ENCODE assay signal across 17 cellular contexts in the genomic region with DNA sequence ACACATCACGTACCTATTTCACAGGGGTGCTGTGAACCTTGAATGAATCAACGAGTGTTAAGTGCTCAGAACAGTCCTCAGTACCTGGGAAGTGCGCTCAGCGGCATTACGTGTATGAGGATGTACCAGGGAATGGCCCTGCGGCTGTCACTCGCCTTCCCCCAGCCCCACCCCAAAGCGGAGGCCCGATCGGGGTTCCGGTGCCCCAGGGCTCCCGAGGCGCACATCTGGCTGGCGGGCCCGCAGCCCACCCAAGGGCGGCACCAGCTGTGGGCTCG. TPM values are rescaled to one million over a fixed set of nuclear protein-coding genes. Genes with fewer than 3 reads are reported as not detected.
DNase-seq lines count a peak whose midpoint lies in the region; ATAC-seq, FAIRE-seq and TF ChIP-seq lines count a peak whose summit lies in the region.
"Had no signal": no experiment of that assay in that cellular context is flagged by ENCODE, and none has a peak within 500 bp of the region (broad histone marks: within the 10 kb centered on the region; RNA-seq: fewer than 3 reads in every experiment).

No MANE protein-coding gene starts in this region.

- H3K27ac ChIP-seq in heart left ventricle, result peak overlapping the region; percentile 35 to 89 (median 74)
- peak overlapping the region; percentile 98 for H3K27ac ChIP-seq in hepatocyte
- no peak overlapping the region for H3K27ac ChIP-seq in neuronal stem cell (replicated peaks; ENCODE audit: low read length)
- peak overlapping the region; percentile 53 for H3K27ac ChIP-seq in urinary bladder (ENCODE audit: low read depth)
- H3K27ac ChIP-seq in GM23248, result no peak overlapping the region
- H3K27ac ChIP-seq in kidney (ENCODE audit: low read depth in 2 of 2, low read length in 2 of 2), result no peak overlapping the region

- peaks cover 25% of the 10 kb centered on the region for H3K79me1 ChIP-seq in neuronal stem cell (ENCODE audit: low read depth, low read length)

- H3K9me3 ChIP-seq in heart left ventricle (no peaks in the 10 kb centered on the region), hepatocyte (ENCODE audit: low read depth) (no peaks in the 10 kb centered on the region), neuronal stem cell (replicated peaks in 1 of 2; ENCODE audit: control insufficient read depth in 2 of 2, insufficient read depth in 1 of 2, low read depth in 1 of 2, low read length in 2 of 2) (no peaks in the 10 kb centered on the region), GM23248 (ENCODE audit: low read depth) (no peaks in the 10 kb centered on the region), kidney (ENCODE audit: control insufficient read depth in 1 of 2, low read length in 2 of 2) (no peaks in the 10 kb centered on the region)

- H2BK120ac ChIP-seq in neuronal stem cell (ENCODE audit: low read depth, low read length), result no peak overlapping the region

- DNase-seq in heart left ventricle, result no peak
- no peak for DNase-seq in cardiac septum (ENCODE audit: low spot score)
- no peak for DNase-seq in hepatocyte (ENCODE audit: low spot score)
- DNase-seq in neuronal stem cell (ENCODE audit: low spot score), result no peak
- no peak for DNase-seq in GM23248
- DNase-seq in sciatic nerve (ENCODE audit: low spot score), result no peak
- no peak for DNase-seq in kidney
- DNase-seq: activated naive CD4-positive, alpha-beta T cell treated with anti-CD3 and anti-CD28 coated beads, Interleukin-2, amount 10 ng/mL, durations not matched to agents 7 days and 5 days; CD8-positive, alpha-beta T cell; EL; KG1; NCI-H1436; NCI-H524; stimulated activated CD4-positive, alpha-beta T cell treated with anti-CD3 and anti-CD28 coated beads, Interleukin-4, amount 100 ng/mL, for 24 hours had no signal

- H2BK5ac ChIP-seq in neuronal stem cell (ENCODE audit: low read length), result peak overlapping the region; percentile 68

- intact Hi-C loops in heart left ventricle (cut with DNase I) (loop anchor here in 1 of 10 donors (2.0 kb wide), 1 partner anchor 15 kb away; no protein-coding TSS in a partner anchor), cardiac septum (cut with DNase I) (no loop called here), sciatic nerve (cut with DNase I) (no loop called here), kidney (cut with DNase I) (no loop called here)

- in situ Hi-C loops in GM23248 (cut with MboI), result no loop called here

- no peak overlapping the region for H3K4ac ChIP-seq in neuronal stem cell (ENCODE audit: low read length)

- H4K91ac ChIP-seq in neuronal stem cell (ENCODE audit: low read depth, low read length, poor library complexity), result no peak overlapping the region

- ATAC-seq in heart left ventricle, result no peak
- ATAC-seq in sciatic nerve, result no peak
- ATAC-seq: CD8-positive, alpha-beta T cell had no signal

- H3K4me3 ChIP-seq in heart left ventricle (peak overlapping the region in 10 of 12 donors; percentile 21 to 51 (median 42)), hepatocyte (no peak overlapping the region), neuronal stem cell (ENCODE audit: low read length in 2 of 2) (peak overlapping the region in 1 of 2 donors; percentile 61), urinary bladder (ENCODE audit: low read depth, low read length) (peak overlapping the region; percentile 22), GM23248 (no peak overlapping the region), kidney (ENCODE audit: low read length in 2 of 2) (no peak overlapping the region)

- FAIRE-seq in kidney (lab: Jason Lieb, UNC), result no peak
- FAIRE-seq: A204.1, GM12892 had no signal

- WGBS in heart left ventricle, 4 donors, result 36 to 72% (median 43%) methylated on average over 5 to 17 of the region's 17 CpGs
- WGBS in hepatocyte (ENCODE audit: low lambda C conversion rate, missing lambda C conversion rate), result 30% methylated on average over 16 of the region's 17 CpGs
- no CpG with 5 or more reads among the region's 17 CpGs for WGBS in neuronal stem cell (ENCODE audit: extremely low coverage in 2 of 2, insufficient read length in 2 of 2, insufficient replicate concordance in 1 of 2), 2 donors
- WGBS in urinary bladder, result 35% methylated on average over 17 of the region's 17 CpGs
- WGBS in GM23248 (ENCODE audit: low coverage in 1 of 2, low lambda C conversion rate in 2 of 2, missing lambda C conversion rate in 2 of 2), 2 experiments, result 44 to 53% methylated on average over 15 to 17 of the region's 17 CpGs

- H2BK12ac ChIP-seq in neuronal stem cell (ENCODE audit: low read length), result peak overlapping the region; percentile 17

- H2AK5ac ChIP-seq in neuronal stem cell (ENCODE audit: low read depth, low read length), result no peak overlapping the region

- no peak overlapping the region for H3K14ac ChIP-seq in neuronal stem cell (ENCODE audit: low read length)

- H2AFZ ChIP-seq in hepatocyte (no peak overlapping the region), neuronal stem cell (ENCODE audit: low read length) (no peak overlapping the region), GM23248 (no peak overlapping the region)

- peak overlapping the region; percentile 74 for H3K18ac ChIP-seq in neuronal stem cell (ENCODE audit: low read length)

- H3K79me2 ChIP-seq in hepatocyte (peaks cover 53% of the 10 kb centered on the region), GM23248 (ENCODE audit: insufficient read depth) (no peaks in the 10 kb centered on the region)

- peak overlapping the region; percentile 7 for H2BK15ac ChIP-seq in neuronal stem cell (ENCODE audit: low read length)

- H3K4me1 ChIP-seq in heart left ventricle (peaks cover 5 to 69% (median 57%) of the 10 kb centered on the region in 12 donors), hepatocyte (ENCODE audit: insufficient read depth) (peaks cover 68% of the 10 kb centered on the region), neuronal stem cell (ENCODE audit: control insufficient read depth in 2 of 2, insufficient read depth in 1 of 2, low read depth in 1 of 2, low read length in 2 of 2) (peaks cover 43 to 51% of the 10 kb centered on the region in 2 donors), urinary bladder (ENCODE audit: insufficient read depth) (no peaks in the 10 kb centered on the region), GM23248 (ENCODE audit: insufficient read depth) (no peaks in the 10 kb centered on the region), kidney (ENCODE audit: control insufficient read depth in 1 of 2, insufficient read depth in 1 of 2, low read depth in 1 of 2, low read length in 2 of 2) (peaks cover 0 to 20% of the 10 kb centered on the region in 2 donors)

- no peak overlapping the region for H3K23ac ChIP-seq in neuronal stem cell (ENCODE audit: low read depth, low read length, poor library complexity)

- H3K27me3 ChIP-seq in heart left ventricle, result peaks cover 0 to 15% (median 0%) of the 10 kb centered on the region in 9 donors
- H3K27me3 ChIP-seq in hepatocyte, result no peaks in the 10 kb centered on the region
- no peaks in the 10 kb centered on the region for H3K27me3 ChIP-seq in neuronal stem cell (ENCODE audit: control insufficient read depth in 3 of 3, insufficient read depth in 3 of 3, low read depth in 1 of 3, low read length in 3 of 3)
- peaks cover 7% of the 10 kb centered on the region for H3K27me3 ChIP-seq in GM23248 (replicated peaks; ENCODE audit: insufficient read depth)

- TF ChIP-seq POLR2A in heart left ventricle (IDR thresholded peaks at IDR 0.05), result no peak

- no peak overlapping the region for H4K8ac ChIP-seq in neuronal stem cell (ENCODE audit: low read depth, low read length)

- H3K4me2 ChIP-seq in hepatocyte (peak overlapping the region; percentile 86), neuronal stem cell (ENCODE audit: insufficient read depth, low read length, poor library complexity, severe bottlenecking) (peak overlapping the region; percentile 77), GM23248 (ENCODE audit: unreplicated experiment) (no peak overlapping the region)

- no peaks in the 10 kb centered on the region for H4K20me1 ChIP-seq in hepatocyte (ENCODE audit: insufficient read depth, poor library complexity, severe bottlenecking)
- H4K20me1 ChIP-seq in GM23248 (ENCODE audit: insufficient read depth), result no peaks in the 10 kb centered on the region

- H3K36me3 ChIP-seq in heart left ventricle (no peaks in the 10 kb centered on the region), hepatocyte (replicated peaks; ENCODE audit: insufficient read depth, low read depth) (no peaks in the 10 kb centered on the region), neuronal stem cell (replicated peaks in 1 of 2; ENCODE audit: control insufficient read depth in 2 of 2, insufficient read depth in 2 of 2, low read length in 2 of 2) (peaks cover 0 to 14% of the 10 kb centered on the region in 2 donors), urinary bladder (ENCODE audit: insufficient read depth) (no peaks in the 10 kb centered on the region), GM23248 (ENCODE audit: low read depth) (no peaks in the 10 kb centered on the region), kidney (ENCODE audit: control insufficient read depth in 1 of 2, insufficient read depth in 2 of 2, low read length in 2 of 2) (no peaks in the 10 kb centered on the region)

- H3F3A ChIP-seq in GM23248 (ENCODE audit: insufficient read depth), result no peaks in the 10 kb centered on the region

- H3K9me2 ChIP-seq in hepatocyte (replicated peaks; ENCODE audit: insufficient read depth) (no peaks in the 10 kb centered on the region), GM23248 (ENCODE audit: insufficient read depth) (no peaks in the 10 kb centered on the region)

- no peak for TF ChIP-seq CTCF in heart left ventricle (IDR thresholded peaks at IDR 0.05)
- TF ChIP-seq CTCF in hepatocyte (IDR thresholded peaks at IDR 0.05; ENCODE audit: poor library complexity), result no peak
- no peak for TF ChIP-seq CTCF in kidney (IDR thresholded peaks at IDR 0.05; ENCODE audit: borderline replicate concordance, extremely low read depth, insufficient read depth)

- H3K9ac ChIP-seq in neuronal stem cell (ENCODE audit: low read depth, low read length, poor library complexity), result peak overlapping the region; percentile 50
- no peak overlapping the region for H3K9ac ChIP-seq in GM23248
- no peak overlapping the region for H3K9ac ChIP-seq in kidney (ENCODE audit: low read length in 2 of 2)

RNA-seq across cellular contexts. Expression of gene ZNF423, which starts 17.6 kb away (rescaled TPM):
- total RNA-seq in heart left ventricle (10 to 100 TPM in 2 of 9 donors, 1 to 10 TPM in 7; 3.3 to 10.4 (median 7.3) TPM), cardiac septum (8.6 TPM), hepatocyte (7.6 and 11.8 TPM in 2 replicates), urinary bladder (14.0 TPM), sciatic nerve (25.3 TPM), kidney (8.4 TPM)
- polyA plus RNA-seq in heart left ventricle (1 to 10 TPM; 1.8 to 3.0 TPM), hepatocyte (9.6 and 11.3 TPM in 2 replicates), urinary bladder (6.4 TPM), GM23248 (2016; fragmentation: Nextera tagmentation; extraction: Ambion mirVana) (0.49 and 0.72 TPM in 2 replicates), kidney (ENCODE audit: insufficient read depth, low read depth, low replicate concordance) (2.0 TPM)
- polyA plus RNA-seq in neuronal stem cell (2013, experiment 1 of 2), result 27.7 TPM
- polyA plus RNA-seq in neuronal stem cell (2013, experiment 2 of 2), result 27.1 TPM
- 0.13 and 0.43 TPM in 2 replicates for total RNA-seq in GM23248 (2014; rRNA removed; shearing (Covaris generic))
- total RNA-seq: CD8-positive, alpha-beta T cell had no signal

Comparison
In these comparisons a context has a peak if more than half of its experiments do, and no peak if none do; other contexts are left out.
1. H3K27ac ChIP-seq: peak in heart left ventricle (12 of 12), hepatocyte (single experiment) and urinary bladder (single experiment); none in neuronal stem cell (single experiment), GM23248 (single experiment) and kidney (0 of 2).
2. H3K4me3 ChIP-seq: peak in heart left ventricle (10 of 12) and urinary bladder (single experiment); none in hepatocyte (single experiment), GM23248 (single experiment) and kidney (0 of 2).